ENCODE assay signal across 14 cellular contexts in the genomic region with DNA sequence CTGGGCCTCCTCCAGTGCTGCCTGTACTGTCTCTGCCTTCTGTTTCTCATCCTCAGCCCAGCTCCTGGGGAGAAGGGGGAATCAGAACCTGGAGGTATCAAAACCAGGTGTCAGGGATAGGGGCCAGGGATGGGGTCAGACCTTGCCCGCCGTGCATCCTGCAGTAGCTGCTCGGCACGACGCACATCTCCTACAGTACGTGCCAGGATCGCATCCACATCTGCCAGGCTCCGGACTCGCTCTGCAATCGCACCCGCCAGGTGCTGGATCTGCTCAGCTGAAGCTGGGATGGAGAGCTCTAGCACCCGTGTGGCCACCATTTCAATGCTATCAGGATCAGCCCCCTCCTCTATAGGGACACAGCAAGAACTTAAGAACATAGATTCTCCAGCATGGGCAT. TPM values are rescaled to one million over a fixed set of nuclear protein-coding genes. Genes with fewer than 3 reads are reported as not detected.
A peak's percentile ranks its signal among the peaks of the same experiment; 100 is the strongest.
DNase-seq lines count a peak whose midpoint lies in the region; ATAC-seq and TF ChIP-seq lines count a peak whose summit lies in the region.
"Had no signal": no experiment of that assay in that cellular context is flagged by ENCODE, and none has a peak within 500 bp of the region (broad histone marks: within the 10 kb centered on the region; RNA-seq: fewer than 3 reads in every experiment).

No MANE protein-coding gene starts in this region.

- no peak for ATAC-seq in activated B cell treated with CpG ODN at 0.5 μM for 24 hours (ENCODE audit: low read depth)
- ATAC-seq in gastroesophageal sphincter = no peak
- ATAC-seq in stimulated activated effector memory CD8-positive, alpha-beta T cell treated with anti-CD3 and anti-CD28 coated beads, Interleukin-12 subunit alpha, Interleukin-12 subunit beta, amount 100 ng/mL, for 72 hours = no peak
- ATAC-seq: left ventricle myocardium superior had no signal

- H3K36me3 ChIP-seq in gastroesophageal sphincter (peaks cover 0 to 83% of the 10 kb centered on the region in 2 donors), MG63 (peaks cover 6% of the 10 kb centered on the region)

- peaks cover 0 to 40% (median 13%) of the 10 kb centered on the region in 3 donors for H3K4me1 ChIP-seq in gastroesophageal sphincter

- no peaks in the 10 kb centered on the region for H3K9me3 ChIP-seq in gastroesophageal sphincter
- no peaks in the 10 kb centered on the region for H3K9me3 ChIP-seq in MG63

- POLR2A ChIA-PET in activated B cell treated with CpG ODN at 0.5 μM for 24 hours (lab: Charles Lee) = interaction anchor here (1.4 to 3.3 kb wide), 3 partner anchors 29 to 115 kb away, joined by 3 to 76 read pairs (median 10); a partner anchor contains a TSS

- H3K9me3 Mint-ChIP-seq in activated T-cell treated with anti-CD3 and anti-CD28 coated beads, Interleukin-2, amount 50 U/mL, for 24 hours = no peaks in the 10 kb centered on the region
- no peaks in the 10 kb centered on the region for H3K9me3 Mint-ChIP-seq in activated B cell treated with CpG ODN at 0.5 μM for 24 hours
- no peaks in the 10 kb centered on the region for H3K9me3 Mint-ChIP-seq in stimulated activated effector memory CD8-positive, alpha-beta T cell treated with anti-CD3 and anti-CD28 coated beads, Interleukin-12 subunit alpha, Interleukin-12 subunit beta, amount 100 ng/mL, for 72 hours

- no CpG with 5 or more reads among the region's 12 CpGs for WGBS in gastroesophageal sphincter (ENCODE audit: low coverage in 1 of 2), 2 donors

- H3K27me3 Mint-ChIP-seq in activated T-cell treated with anti-CD3 and anti-CD28 coated beads, Interleukin-2, amount 50 U/mL, for 24 hours = no peaks in the 10 kb centered on the region
- no peaks in the 10 kb centered on the region for H3K27me3 Mint-ChIP-seq in activated B cell treated with CpG ODN at 0.5 μM for 24 hours

- intact Hi-C loops in activated B cell treated with CpG ODN at 0.5 μM for 24 hours (cut with micrococcal nuclease) = no loop called here

- no peaks in the 10 kb centered on the region for H3K27me3 ChIP-seq in gastroesophageal sphincter
- H3K27me3 ChIP-seq in MG63 = no peaks in the 10 kb centered on the region

- peak overlapping the region; percentile 93 for H3K27ac Mint-ChIP-seq in activated T-cell treated with anti-CD3 and anti-CD28 coated beads, Interleukin-2, amount 50 U/mL, for 24 hours
- peak overlapping the region; percentile 41 for H3K27ac Mint-ChIP-seq in activated B cell treated with CpG ODN at 0.5 μM for 24 hours
- H3K27ac Mint-ChIP-seq in stimulated activated effector memory CD8-positive, alpha-beta T cell treated with anti-CD3 and anti-CD28 coated beads, Interleukin-12 subunit alpha, Interleukin-12 subunit beta, amount 100 ng/mL, for 72 hours = peak overlapping the region; percentile 79

- no peak for TF ChIP-seq POLR2A in gastroesophageal sphincter (IDR thresholded peaks at IDR 0.05)

- H3K4me3 Mint-ChIP-seq in activated T-cell treated with anti-CD3 and anti-CD28 coated beads, Interleukin-2, amount 50 U/mL, for 24 hours = no peak overlapping the region
- H3K4me3 Mint-ChIP-seq in activated B cell treated with CpG ODN at 0.5 μM for 24 hours = peak overlapping the region; percentile 84
- H3K4me3 Mint-ChIP-seq in stimulated activated effector memory CD8-positive, alpha-beta T cell treated with anti-CD3 and anti-CD28 coated beads, Interleukin-12 subunit alpha, Interleukin-12 subunit beta, amount 100 ng/mL, for 72 hours = peak overlapping the region; percentile 75

- TF ChIP-seq EP300 in gastroesophageal sphincter (IDR thresholded peaks at IDR 0.05) = no peak

- peaks cover 27% of the 10 kb centered on the region for H3K4me1 Mint-ChIP-seq in activated T-cell treated with anti-CD3 and anti-CD28 coated beads, Interleukin-2, amount 50 U/mL, for 24 hours (ENCODE audit: low read depth)
- peaks cover 17% of the 10 kb centered on the region for H3K4me1 Mint-ChIP-seq in activated B cell treated with CpG ODN at 0.5 μM for 24 hours
- H3K4me1 Mint-ChIP-seq in stimulated activated effector memory CD8-positive, alpha-beta T cell treated with anti-CD3 and anti-CD28 coated beads, Interleukin-12 subunit alpha, Interleukin-12 subunit beta, amount 100 ng/mL, for 72 hours = peaks cover 26% of the 10 kb centered on the region

- H3K27ac ChIP-seq in gastroesophageal sphincter = peak overlapping the region in 3 of 4 donors; percentile 96 to 98 (median 97)

- H3K36me3 Mint-ChIP-seq in activated T-cell treated with anti-CD3 and anti-CD28 coated beads, Interleukin-2, amount 50 U/mL, for 24 hours (ENCODE audit: low read depth) = peaks cover 28% of the 10 kb centered on the region
- H3K36me3 Mint-ChIP-seq in activated B cell treated with CpG ODN at 0.5 μM for 24 hours (ENCODE audit: low read depth) = peaks cover 18% of the 10 kb centered on the region
- peaks cover 25% of the 10 kb centered on the region for H3K36me3 Mint-ChIP-seq in stimulated activated effector memory CD8-positive, alpha-beta T cell treated with anti-CD3 and anti-CD28 coated beads, Interleukin-12 subunit alpha, Interleukin-12 subunit beta, amount 100 ng/mL, for 72 hours

- H3K4me3 ChIP-seq in gastroesophageal sphincter = no peak overlapping the region
- H3K4me3 ChIP-seq in MG63 = no peak overlapping the region

- CTCF ChIA-PET in activated B cell treated with CpG ODN at 0.5 μM for 24 hours (lab: Charles Lee) = no interaction called here

- TF ChIP-seq CTCF in activated B cell treated with CpG ODN at 0.5 μM for 24 hours (IDR thresholded peaks at IDR 0.05) = no peak
- no peak for TF ChIP-seq CTCF in gastroesophageal sphincter (IDR thresholded peaks at IDR 0.05)

- DNase-seq in activated T-cell treated with anti-CD3 and anti-CD28 coated beads, Interleukin-2, amount 50 U/mL, for 24 hours = no peak
- no peak for DNase-seq in activated T-cell treated with anti-CD3 and anti-CD28 coated beads for 4 hours
- no peak for DNase-seq in activated B cell treated with CpG ODN at 0.5 μM for 24 hours
- no peak for DNase-seq in stimulated activated effector memory CD8-positive, alpha-beta T cell treated with anti-CD3 and anti-CD28 coated beads, Interleukin-12 subunit alpha, Interleukin-12 subunit beta, amount 100 ng/mL, for 72 hours (ENCODE audit: low spot score in 2 of 2)
- no peak for DNase-seq in RKO (ENCODE audit: low spot score)
- DNase-seq in C1 segment of cervical spinal cord (lab: John Stamatoyannopoulos, UW) = no peak
- no peak for DNase-seq in MG63
- DNase-seq: DMS153, Karpas-422, left ventricle myocardium superior, NCI-H146, NCI-H524, T-helper 9 cell had no signal

RNA-seq across cellular contexts. Expression of a gene that starts 1.4 kb away (rescaled TPM):
- total RNA-seq in activated B cell treated with CpG ODN at 0.5 μM for 24 hours = 62.0 and 75.3 TPM in 2 replicates
- total RNA-seq in gastroesophageal sphincter = 100 to 1,000 TPM in 1 of 4 donors, 10 to 100 TPM in 3; 53.4 to 114 (median 76.4) TPM
- 31.5 and 120 TPM in 2 replicates for total RNA-seq in MG63 (2014; rRNA removed; shearing (Covaris generic); ENCODE audit: low replicate concordance)

RNA-seq across cellular contexts. Expression of a gene that starts 10.8 kb away (rescaled TPM):
- total RNA-seq in activated B cell treated with CpG ODN at 0.5 μM for 24 hours (not detected in 2 replicates), gastroesophageal sphincter (100 to 1,000 TPM; 578 to 980 (median 645) TPM)
- total RNA-seq in MG63 (2014; rRNA removed; shearing (Covaris generic); ENCODE audit: low replicate concordance) = 32.7 and 99.4 TPM in 2 replicates

RNA-seq across cellular contexts. Expression of a gene that starts 17.5 kb away (rescaled TPM):
- total RNA-seq in activated B cell treated with CpG ODN at 0.5 μM for 24 hours (321 and 342 TPM in 2 replicates), gastroesophageal sphincter (100 to 1,000 TPM; 148 to 205 (median 183) TPM)
- 97.3 and 152 TPM in 2 replicates for total RNA-seq in MG63 (2014; rRNA removed; shearing (Covaris generic); ENCODE audit: low replicate concordance)

RNA-seq across cellular contexts. Expression of a gene that starts 28.2 kb away (rescaled TPM):
- 142 and 155 TPM in 2 replicates for total RNA-seq in activated B cell treated with CpG ODN at 0.5 μM for 24 hours
- 100 to 1,000 TPM in 1 of 4 donors, 10 to 100 TPM in 3; 66.2 to 171 (median 81.8) TPM for total RNA-seq in gastroesophageal sphincter
- 69.4 and 77.3 TPM in 2 replicates for total RNA-seq in MG63 (2014; rRNA removed; shearing (Covaris generic); ENCODE audit: low replicate concordance)

RNA-seq across cellular contexts. Expression of a gene that starts 44.1 kb away (rescaled TPM):
- total RNA-seq in activated B cell treated with CpG ODN at 0.5 μM for 24 hours (28.3 and 28.9 TPM in 2 replicates), gastroesophageal sphincter (10 to 100 TPM; 15.6 to 31.2 (median 25.3) TPM)
- total RNA-seq in MG63 (2014; rRNA removed; shearing (Covaris generic); ENCODE audit: low replicate concordance) = 36.4 and 39.6 TPM in 2 replicates

Comparison
In these comparisons a context has a peak if more than half of its experiments do, and no peak if none do; other contexts are left out.
1. H3K27ac Mint-ChIP-seq: peak in every context shown above with its lines; median percentile 93 in activated T-cell treated with anti-CD3 and anti-CD28 coated beads, Interleukin-2, amount 50 U/mL, for 24 hours; 79 in stimulated activated effector memory CD8-positive, alpha-beta T cell treated with anti-CD3 and anti-CD28 coated beads, Interleukin-12 subunit alpha, Interleukin-12 subunit beta, amount 100 ng/mL, for 72 hours; 41 in activated B cell treated with CpG ODN at 0.5 μM for 24 hours.
2. RNA of a gene that starts 10.8 kb away (total RNA-seq): 578 to 980 TPM in gastroesophageal sphincter and 32.7 to 99.4 TPM in MG63; not detected in activated B cell treated with CpG ODN at 0.5 μM for 24 hours; every median in the first group is over 10 times any median in the second.